Comparison of ENCODE assay signal across 1 cellular context in the genomic region with DNA sequence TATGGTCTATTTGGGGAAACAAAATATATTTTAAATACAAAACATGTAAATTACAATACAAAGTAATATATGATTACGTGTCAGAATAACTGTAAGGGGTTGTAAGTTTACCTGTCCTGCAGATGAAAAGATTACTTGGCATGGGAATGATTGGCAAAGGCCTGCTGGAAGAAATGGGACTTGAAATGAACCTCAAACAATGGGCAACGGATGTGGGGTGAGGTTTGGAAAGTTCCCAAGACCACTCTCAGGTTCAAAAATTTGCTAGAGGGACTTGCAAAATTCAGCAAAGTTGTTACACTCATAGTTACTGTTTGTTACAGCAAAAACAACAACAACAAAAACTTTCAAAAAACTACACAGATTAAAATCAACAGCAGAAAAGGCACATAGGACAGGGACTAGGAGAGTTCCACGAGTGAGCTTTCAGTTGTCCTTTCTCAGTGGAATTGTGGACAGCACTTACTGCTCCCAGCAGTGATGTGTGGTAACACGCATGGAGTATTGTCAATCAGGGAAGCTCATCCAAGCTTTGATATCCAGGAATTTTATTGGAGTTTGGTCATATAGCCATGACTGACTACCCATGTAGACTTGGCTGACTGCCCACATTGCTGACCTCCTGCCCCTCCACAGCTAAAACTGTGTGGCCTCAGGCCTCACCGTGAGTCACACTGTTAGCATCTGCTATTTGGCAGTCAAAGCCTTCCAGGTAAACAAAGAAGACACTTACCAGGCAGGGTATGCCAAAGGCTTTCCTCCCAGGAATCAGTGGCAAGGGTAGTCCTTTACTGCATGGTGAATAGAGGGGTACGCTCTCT.
A peak's percentile ranks its signal among the peaks of the same experiment; 100 is the strongest.
TF ChIP-seq lines count a peak whose summit lies in the region.

No MANE protein-coding gene starts in this region.

TF ChIP-seq in HepG2, 621 proteins besides CTCF, POLR2A, EP300 and RAD21 (continued from another document and continues in another):
- TF ChIP-seq, protein P1, sequence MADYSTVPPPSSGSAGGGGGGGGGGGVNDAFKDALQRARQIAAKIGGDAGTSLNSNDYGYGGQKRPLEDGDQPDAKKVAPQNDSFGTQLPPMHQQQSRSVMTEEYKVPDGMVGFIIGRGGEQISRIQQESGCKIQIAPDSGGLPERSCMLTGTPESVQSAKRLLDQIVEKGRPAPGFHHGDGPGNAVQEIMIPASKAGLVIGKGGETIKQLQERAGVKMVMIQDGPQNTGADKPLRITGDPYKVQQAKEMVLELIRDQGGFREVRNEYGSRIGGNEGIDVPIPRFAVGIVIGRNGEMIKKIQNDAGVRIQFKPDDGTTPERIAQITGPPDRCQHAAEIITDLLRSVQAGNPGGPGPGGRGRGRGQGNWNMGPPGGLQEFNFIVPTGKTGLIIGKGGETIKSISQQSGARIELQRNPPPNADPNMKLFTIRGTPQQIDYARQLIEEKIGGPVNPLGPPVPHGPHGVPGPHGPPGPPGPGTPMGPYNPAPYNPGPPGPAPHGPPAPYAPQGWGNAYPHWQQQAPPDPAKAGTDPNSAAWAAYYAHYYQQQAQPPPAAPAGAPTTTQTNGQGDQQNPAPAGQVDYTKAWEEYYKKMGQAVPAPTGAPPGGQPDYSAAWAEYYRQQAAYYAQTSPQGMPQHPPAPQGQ (CRISPR knock-in tag; IDR thresholded peaks at IDR 0.05; ENCODE audit: borderline replicate concordance): no peak
- TF ChIP-seq RELA (CRISPR knock-in tag; IDR thresholded peaks at IDR 0.05) (no peak), KLF12 (CRISPR knock-in tag; IDR thresholded peaks at IDR 0.05; ENCODE audit: borderline replicate concordance) (no peak), GATAD2A (CRISPR knock-in tag; IDR thresholded peaks at IDR 0.05) (peak; percentile 91), ZNF720 (CRISPR knock-in tag; IDR thresholded peaks at IDR 0.05) (no peak), IKZF4 (CRISPR knock-in tag; IDR thresholded peaks at IDR 0.05; ENCODE audit: borderline replicate concordance, low read depth, not compliant biosample characterization) (no peak), FLYWCH1 (CRISPR knock-in tag; IDR thresholded peaks at IDR 0.05) (no peak), ZEB1 (IDR thresholded peaks at IDR 0.05; ENCODE audit: insufficient replicate concordance, low read depth) (no peak), GABPB1 (CRISPR knock-in tag; IDR thresholded peaks at IDR 0.05) (no peak), ZSCAN22 (CRISPR knock-in tag; IDR thresholded peaks at IDR 0.05) (no peak), ZSCAN31 (CRISPR knock-in tag; IDR thresholded peaks at IDR 0.05; ENCODE audit: low read depth) (no peak), POLR2G (IDR thresholded peaks at IDR 0.05; ENCODE audit: low read depth, low read length) (no peak), STAG1 (CRISPR knock-in tag; IDR thresholded peaks at IDR 0.05) (no peak), PHF8 (CRISPR knock-in tag; IDR thresholded peaks at IDR 0.05) (no peak), REPIN1 (CRISPR knock-in tag; IDR thresholded peaks at IDR 0.05; ENCODE audit: borderline replicate concordance, low read depth) (no peak), MATR3 (CRISPR knock-in tag; IDR thresholded peaks at IDR 0.05) (no peak), ZNF883 (CRISPR knock-in tag; IDR thresholded peaks at IDR 0.05; ENCODE audit: not compliant biosample characterization) (no peak), HDAC6 (IDR thresholded peaks at IDR 0.05; ENCODE audit: low read depth, low read length) (no peak), ZNF546 (CRISPR knock-in tag; conservative IDR thresholded peaks at IDR 0.05) (no peak), TAF1 (CRISPR knock-in tag; IDR thresholded peaks at IDR 0.05) (no peak), ZFP90 (CRISPR knock-in tag; IDR thresholded peaks at IDR 0.05; ENCODE audit: borderline replicate concordance) (no peak), ZNF343 (CRISPR knock-in tag; IDR thresholded peaks at IDR 0.05) (no peak), ZGPAT (CRISPR knock-in tag; IDR thresholded peaks at IDR 0.05) (peak; percentile 75), KMT2B (CRISPR knock-in tag; IDR thresholded peaks at IDR 0.05) (no peak; the same call in 1 of the 2 replicates), ASH2L (IDR thresholded peaks at IDR 0.05; ENCODE audit: insufficient read length, low read depth, low read length) (peak; percentile 88), BCL6 (CRISPR knock-in tag; IDR thresholded peaks at IDR 0.05) (peak; percentile 98), ZNF33B (CRISPR knock-in tag; IDR thresholded peaks at IDR 0.05) (no peak), HNRNPL (IDR thresholded peaks at IDR 0.05; ENCODE audit: low read depth, low read length) (no peak), HOXA3 (CRISPR knock-in tag; IDR thresholded peaks at IDR 0.05) (peak; percentile 33; the same call in 1 of the 2 replicates), ATF7 (IDR thresholded peaks at IDR 0.05) (no peak), ATF7 (CRISPR knock-in tag; IDR thresholded peaks at IDR 0.05) (no peak), BCLAF1 (IDR thresholded peaks at IDR 0.05) (no peak), KDM2A (CRISPR knock-in tag; IDR thresholded peaks at IDR 0.05; ENCODE audit: borderline replicate concordance, low read depth) (peak; percentile 60), ZNF337 (CRISPR knock-in tag; IDR thresholded peaks at IDR 0.05; ENCODE audit: borderline replicate concordance, low read depth) (no peak), ZSCAN30 (CRISPR knock-in tag; IDR thresholded peaks at IDR 0.05) (no peak), TEAD2 (CRISPR knock-in tag; IDR thresholded peaks at IDR 0.05) (no peak), IRX3 (CRISPR knock-in tag; IDR thresholded peaks at IDR 0.05; ENCODE audit: borderline replicate concordance, low read depth) (no peak), TAF15 (IDR thresholded peaks at IDR 0.05; ENCODE audit: low read depth, low read length, poor library complexity, severe bottlenecking) (no peak), TMF1 (CRISPR knock-in tag; IDR thresholded peaks at IDR 0.05; ENCODE audit: low read depth) (no peak), TCF7 (IDR thresholded peaks at IDR 0.05; ENCODE audit: low read depth) (peak; percentile 32; the same call in 1 of the 2 replicates), KLF13 (CRISPR knock-in tag; IDR thresholded peaks at IDR 0.05) (no peak), ARNTL (CRISPR knock-in tag; IDR thresholded peaks at IDR 0.05) (no peak), NR2F6 (IDR thresholded peaks at IDR 0.05) (peak; percentile 97), NR2F6 (CRISPR knock-in tag; IDR thresholded peaks at IDR 0.05) (peak; percentile 99), EED (CRISPR knock-in tag; IDR thresholded peaks at IDR 0.05) (no peak), XBP1 (CRISPR knock-in tag; IDR thresholded peaks at IDR 0.05) (no peak), ZFP36L1 (CRISPR knock-in tag; IDR thresholded peaks at IDR 0.05) (peak; percentile 61; the same call in 1 of the 2 replicates)
- TF ChIP-seq, protein P2, sequence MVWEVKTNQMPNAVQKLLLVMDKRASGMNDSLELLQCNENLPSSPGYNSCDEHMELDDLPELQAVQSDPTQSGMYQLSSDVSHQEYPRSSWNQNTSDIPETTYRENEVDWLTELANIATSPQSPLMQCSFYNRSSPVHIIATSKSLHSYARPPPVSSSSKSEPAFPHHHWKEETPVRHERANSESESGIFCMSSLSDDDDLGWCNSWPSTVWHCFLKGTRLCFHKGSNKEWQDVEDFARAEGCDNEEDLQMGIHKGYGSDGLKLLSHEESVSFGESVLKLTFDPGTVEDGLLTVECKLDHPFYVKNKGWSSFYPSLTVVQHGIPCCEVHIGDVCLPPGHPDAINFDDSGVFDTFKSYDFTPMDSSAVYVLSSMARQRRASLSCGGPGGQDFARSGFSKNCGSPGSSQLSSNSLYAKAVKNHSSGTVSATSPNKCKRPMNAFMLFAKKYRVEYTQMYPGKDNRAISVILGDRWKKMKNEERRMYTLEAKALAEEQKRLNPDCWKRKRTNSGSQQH (CRISPR knock-in tag; IDR thresholded peaks at IDR 0.05; ENCODE audit: low read depth): no peak
- TF ChIP-seq, protein P3, sequence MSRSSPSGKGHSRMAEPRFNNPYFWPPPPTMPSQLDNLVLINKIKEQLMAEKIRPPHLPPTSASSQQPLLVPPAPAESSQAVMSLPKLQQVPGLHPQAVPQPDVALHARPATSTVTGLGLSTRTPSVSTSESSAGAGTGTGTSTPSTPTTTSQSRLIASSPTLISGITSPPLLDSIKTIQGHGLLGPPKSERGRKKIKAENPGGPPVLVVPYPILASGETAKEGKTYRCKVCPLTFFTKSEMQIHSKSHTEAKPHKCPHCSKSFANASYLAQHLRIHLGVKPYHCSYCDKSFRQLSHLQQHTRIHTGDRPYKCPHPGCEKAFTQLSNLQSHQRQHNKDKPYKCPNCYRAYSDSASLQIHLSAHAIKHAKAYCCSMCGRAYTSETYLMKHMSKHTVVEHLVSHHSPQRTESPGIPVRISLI (CRISPR knock-in tag; IDR thresholded peaks at IDR 0.05; ENCODE audit: borderline replicate concordance): no peak
- TF ChIP-seq, protein P4, sequence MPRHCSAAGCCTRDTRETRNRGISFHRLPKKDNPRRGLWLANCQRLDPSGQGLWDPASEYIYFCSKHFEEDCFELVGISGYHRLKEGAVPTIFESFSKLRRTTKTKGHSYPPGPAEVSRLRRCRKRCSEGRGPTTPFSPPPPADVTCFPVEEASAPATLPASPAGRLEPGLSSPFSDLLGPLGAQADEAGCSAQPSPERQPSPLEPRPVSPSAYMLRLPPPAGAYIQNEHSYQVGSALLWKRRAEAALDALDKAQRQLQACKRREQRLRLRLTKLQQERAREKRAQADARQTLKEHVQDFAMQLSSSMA (CRISPR knock-in tag; IDR thresholded peaks at IDR 0.05): no peak
- TF ChIP-seq, protein P5, sequence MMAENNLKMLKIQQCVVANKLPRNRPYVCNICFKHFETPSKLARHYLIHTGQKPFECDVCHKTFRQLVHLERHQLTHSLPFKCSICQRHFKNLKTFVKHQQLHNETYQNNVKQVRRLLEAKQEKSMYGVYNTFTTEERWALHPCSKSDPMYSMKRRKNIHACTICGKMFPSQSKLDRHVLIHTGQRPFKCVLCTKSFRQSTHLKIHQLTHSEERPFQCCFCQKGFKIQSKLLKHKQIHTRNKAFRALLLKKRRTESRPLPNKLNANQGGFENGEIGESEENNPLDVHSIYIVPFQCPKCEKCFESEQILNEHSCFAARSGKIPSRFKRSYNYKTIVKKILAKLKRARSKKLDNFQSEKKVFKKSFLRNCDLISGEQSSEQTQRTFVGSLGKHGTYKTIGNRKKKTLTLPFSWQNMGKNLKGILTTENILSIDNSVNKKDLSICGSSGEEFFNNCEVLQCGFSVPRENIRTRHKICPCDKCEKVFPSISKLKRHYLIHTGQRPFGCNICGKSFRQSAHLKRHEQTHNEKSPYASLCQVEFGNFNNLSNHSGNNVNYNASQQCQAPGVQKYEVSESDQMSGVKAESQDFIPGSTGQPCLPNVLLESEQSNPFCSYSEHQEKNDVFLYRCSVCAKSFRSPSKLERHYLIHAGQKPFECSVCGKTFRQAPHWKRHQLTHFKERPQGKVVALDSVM (CRISPR knock-in tag; IDR thresholded peaks at IDR 0.05): no peak
- TF ChIP-seq, protein P6, sequence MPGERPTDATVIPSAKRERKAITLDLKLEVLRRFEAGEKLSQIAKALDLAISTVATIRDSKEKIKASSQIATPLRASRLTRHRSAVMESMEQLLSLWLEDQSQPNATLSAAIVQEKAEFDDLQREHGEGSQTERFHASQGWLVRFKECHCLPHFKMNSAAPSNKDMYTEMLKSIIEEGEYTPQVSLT (CRISPR knock-in tag; IDR thresholded peaks at IDR 0.05; ENCODE audit: borderline replicate concordance, low read depth): no peak
- TF ChIP-seq, protein P7, sequence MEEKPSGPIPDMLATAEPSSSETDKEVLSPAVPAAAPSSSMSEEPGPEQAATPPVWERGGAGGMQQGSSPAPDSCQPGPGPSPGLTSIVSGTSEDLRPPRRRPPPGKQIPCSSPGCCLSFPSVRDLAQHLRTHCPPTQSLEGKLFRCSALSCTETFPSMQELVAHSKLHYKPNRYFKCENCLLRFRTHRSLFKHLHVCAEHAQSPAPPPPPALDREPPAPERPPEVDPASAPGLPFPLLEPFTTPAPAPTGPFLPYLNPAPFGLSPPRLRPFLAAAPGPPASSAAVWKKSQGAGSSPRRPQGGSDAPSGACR (CRISPR knock-in tag; IDR thresholded peaks at IDR 0.05): 0 out of 2 replicates have a peak, but pooled peaks have one; percentile 46
- TF ChIP-seq, protein P8, sequence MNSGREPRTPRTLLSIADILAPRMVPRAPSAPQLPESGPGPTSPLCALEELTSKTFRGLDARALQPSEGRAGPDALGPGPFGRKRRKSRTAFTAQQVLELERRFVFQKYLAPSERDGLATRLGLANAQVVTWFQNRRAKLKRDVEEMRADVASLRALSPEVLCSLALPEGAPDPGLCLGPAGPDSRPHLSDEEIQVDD (CRISPR knock-in tag; IDR thresholded peaks at IDR 0.05; ENCODE audit: borderline replicate concordance): no peak
